ENCODE assay signal across 12 cellular contexts in genomic region chr9:68599826-68600225, GRCh38. TPM values are rescaled to one million over a fixed set of nuclear protein-coding genes. Genes with fewer than 3 reads are reported as not detected.
"Had no signal": no experiment of that assay in that cellular context is flagged by ENCODE, and none has a peak within 500 bp of the region (broad histone marks: within the 10 kb centered on the region; RNA-seq: fewer than 3 reads in every experiment).

No MANE protein-coding gene starts in this region.

- DNase-seq: GM23248, GOT3, H7, H9, HCEC 1CT, HFFc6 had no signal

- H3K9ac ChIP-seq: GM23248 had no signal

- H3K9me3 ChIP-seq: HAP-1 had no signal

- H3K4me2 ChIP-seq: GM23338 had no signal

- H3K27ac ChIP-seq: GM23248 had no signal

- H3K4me1 ChIP-seq: HAP-1 had no signal

- H3K4me3 ChIP-seq: GM23248, GM23338, HAP-1 had no signal

- ATAC-seq: GM23338, HCT116 had no signal

- H3K36me3 ChIP-seq: HAP-1 had no signal

- H3K27ac Mint-ChIP-seq: GM23338, H9, HFFc6 had no signal

- H2AFZ ChIP-seq: GM23248, GM23338 had no signal

- FAIRE-seq: H1, H54 had no signal

RNA-seq across cellular contexts. Expression of gene TMEM252, which starts 59.1 kb away (rescaled TPM):
- total RNA-seq: GM23248, GM23338, H1, H4, H7, H9, HFFc6 had no signal
- polyA plus RNA-seq: GM23248, GM23338, H1 had no signal
